In the genomic region with DNA sequence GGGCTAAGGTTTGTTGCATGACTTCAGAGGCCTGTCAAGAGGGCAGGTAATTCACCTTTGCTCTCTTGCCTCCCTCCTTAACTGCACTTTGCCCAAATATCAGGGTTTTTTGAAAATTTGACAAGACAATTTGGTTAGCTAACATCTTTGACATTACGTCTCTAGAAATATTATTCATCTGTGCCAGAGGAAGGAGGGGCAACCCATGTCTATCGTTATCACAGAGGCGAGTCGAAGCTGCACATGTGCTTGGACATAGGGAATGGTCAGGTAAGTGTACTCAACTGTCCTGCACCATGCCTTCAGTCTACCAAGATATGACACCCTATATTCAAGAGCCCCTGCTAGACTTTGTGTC, we compare ENCODE assay signal across 11 cellular contexts. TPM values are rescaled to one million over a fixed set of nuclear protein-coding genes. Genes with fewer than 3 reads are reported as not detected.
DNase-seq lines count a peak whose midpoint lies in the region; ATAC-seq and TF ChIP-seq lines count a peak whose summit lies in the region.
"Had no signal": no experiment of that assay in that cellular context is flagged by ENCODE, and none has a peak within 500 bp of the region (broad histone marks: within the 10 kb centered on the region; RNA-seq: fewer than 3 reads in every experiment).

No MANE protein-coding gene starts in this region.

- CTCF ChIA-PET in MCF 10A (lab: Yijun Ruan, JAX) = interaction anchor here (0.6 to 9.0 kb wide), 23 partner anchors 9 to 719 kb away, joined by 3 to 155 read pairs (median 5); no protein-coding TSS in a partner anchor

- H3K27me3 Mint-ChIP-seq in HFFc6 (ENCODE audit: insufficient read depth) (no peaks in the 10 kb centered on the region), MCF 10A (ENCODE audit: insufficient read depth, unreplicated experiment) (no peaks in the 10 kb centered on the region), naive B cell (peaks cover 0 to 4% (median 0%) of the 10 kb centered on the region in 3 donors), progenitor cell of endocrine pancreas (peaks cover 9% of the 10 kb centered on the region)

- H3K4me3 Mint-ChIP-seq in HFFc6 = peak overlapping the region; percentile 68
- H3K4me3 Mint-ChIP-seq in MCF 10A (ENCODE audit: unreplicated experiment) = peak overlapping the region; percentile 33
- peak overlapping the region; percentile 60 to 91 (median 84) for H3K4me3 Mint-ChIP-seq in naive B cell
- no peak overlapping the region for H3K4me3 Mint-ChIP-seq in progenitor cell of endocrine pancreas (ENCODE audit: low read depth)

- POLR2A ChIA-PET in MCF 10A (lab: Yijun Ruan, JAX) = interaction anchor here (0.5 to 2.1 kb wide), 4 partner anchors 15 to 48 kb away, joined by 3 to 12 read pairs (median 4); no protein-coding TSS in a partner anchor

- H3K27ac Mint-ChIP-seq in HFFc6 (peak overlapping the region; percentile 78; the same call in 1 of the 2 replicates), MCF 10A (ENCODE audit: low read depth, unreplicated experiment) (peak overlapping the region; percentile 69), naive B cell (peak overlapping the region in 3 of 6 donors; percentile 74 to 82 (median 79)), progenitor cell of endocrine pancreas (no peak overlapping the region)

- peaks cover 11% of the 10 kb centered on the region for H3K36me3 Mint-ChIP-seq in HFFc6 (ENCODE audit: low read depth)
- peaks cover 52% of the 10 kb centered on the region for H3K36me3 Mint-ChIP-seq in MCF 10A (ENCODE audit: insufficient read depth, unreplicated experiment)
- no peaks in the 10 kb centered on the region for H3K36me3 Mint-ChIP-seq in naive B cell
- peaks cover 10% of the 10 kb centered on the region for H3K36me3 Mint-ChIP-seq in progenitor cell of endocrine pancreas (ENCODE audit: insufficient read depth)

- H3K9me3 Mint-ChIP-seq in HFFc6 (no peaks in the 10 kb centered on the region), MCF 10A (ENCODE audit: unreplicated experiment) (no peaks in the 10 kb centered on the region), naive B cell (no peaks in the 10 kb centered on the region), progenitor cell of endocrine pancreas (ENCODE audit: low read depth) (no peaks in the 10 kb centered on the region)

- TF ChIP-seq CTCF in 22Rv1 (IDR thresholded peaks at IDR 0.05) = peak; percentile 41
- peak; percentile 16 for TF ChIP-seq CTCF in HFFc6 (IDR thresholded peaks at IDR 0.05)
- TF ChIP-seq CTCF in MCF 10A (IDR thresholded peaks at IDR 0.05; ENCODE audit: unreplicated experiment) = no peak
- TF ChIP-seq CTCF in progenitor cell of endocrine pancreas (IDR thresholded peaks at IDR 0.05; ENCODE audit: unreplicated experiment) = no peak

- H3K27ac ChIP-seq in 22Rv1 = no peak overlapping the region
- H3K27ac ChIP-seq: cardiac muscle cell had no signal

- intact Hi-C loops in MCF 10A (cut with micrococcal nuclease) = loop anchor here (1.0 to 5.0 kb wide), 3 partner anchors 45 to 232 kb away; partner anchors contain the start of genes RPL27A and TRIM66

- H3K4me1 Mint-ChIP-seq in HFFc6 (ENCODE audit: low read depth) (peaks cover 61% of the 10 kb centered on the region), MCF 10A (ENCODE audit: insufficient read depth, unreplicated experiment) (peaks cover 24% of the 10 kb centered on the region), naive B cell (peaks cover 27 to 37% (median 30%) of the 10 kb centered on the region in 3 donors), progenitor cell of endocrine pancreas (ENCODE audit: low read depth) (peaks cover 18% of the 10 kb centered on the region)

- DNase-seq in HFFc6 (no peak), MCF 10A (ENCODE audit: unreplicated experiment) (no peak), naive B cell (no peak), SHP77 (lab: John Stamatoyannopoulos, UW) (no peak), progenitor cell of endocrine pancreas (ENCODE audit: low spot score, unreplicated experiment) (no peak)
- DNase-seq: gastrocnemius medialis had no signal

- ATAC-seq in naive B cell (ENCODE audit: low read depth in 2 of 2) (no peak), GM18868 (IDR thresholded peaks at IDR 0.05; ENCODE audit: unreplicated experiment) (no peak), GM21528 (IDR thresholded peaks at IDR 0.05; ENCODE audit: low FRiP score, unreplicated experiment) (no peak)
- ATAC-seq: gastrocnemius medialis had no signal

- no TSS peak for BruUV-seq in MCF 10A (replicated peaks; lab: Mats Ljungman, UMichigan)

RNA-seq across cellular contexts. Expression of gene AKIP1, which starts 3.7 kb away (rescaled TPM):
- total RNA-seq in HFFc6 (2021; fragmentation: NEBNext Ultra II Directional; extraction: Animal tissue kit (Norgen Biotek cat#: 25700)) = 10 to 100 TPM; 39.9 to 47.3 (median 42.5) TPM
- 64.6 and 67.6 TPM in 2 replicates for total RNA-seq in MCF 10A (2022)
- polyA plus RNA-seq in naive B cell (ENCODE audit: low read depth in 6 of 6) = 10 to 100 TPM in 3 of 6 donors, 1 to 10 TPM in 3; 8.2 to 22.4 (median 10.1) TPM
- 15.7 and 16.5 TPM in 2 replicates for total RNA-seq in progenitor cell of endocrine pancreas

RNA-seq across cellular contexts. Expression of gene C11orf16, which starts 18.1 kb away (rescaled TPM):
- total RNA-seq in HFFc6 (2021; fragmentation: NEBNext Ultra II Directional; extraction: Animal tissue kit (Norgen Biotek cat#: 25700)) = not detected
- total RNA-seq in MCF 10A (2022) (not detected in 2 replicates), progenitor cell of endocrine pancreas (not detected in 2 replicates)
- not detected for polyA plus RNA-seq in naive B cell (ENCODE audit: low read depth in 6 of 6)
- total RNA-seq: cardiac muscle cell, gastrocnemius medialis, SK-MEL-5 had no signal
- polyA plus RNA-seq: cardiac muscle cell had no signal

RNA-seq across cellular contexts. Expression of gene ASCL3, which starts 28.2 kb away (rescaled TPM):
- total RNA-seq in HFFc6 (2021; fragmentation: NEBNext Ultra II Directional; extraction: Animal tissue kit (Norgen Biotek cat#: 25700)) = not detected
- total RNA-seq in MCF 10A (2022) (not detected in 2 replicates), progenitor cell of endocrine pancreas (not detected in 2 replicates)
- not detected for polyA plus RNA-seq in naive B cell (ENCODE audit: low read depth in 6 of 6)
- total RNA-seq: cardiac muscle cell, gastrocnemius medialis, SK-MEL-5 had no signal
- polyA plus RNA-seq: cardiac muscle cell had no signal

RNA-seq across cellular contexts. Expression of gene TMEM9B, which starts 49.6 kb away (rescaled TPM):
- 10 to 100 TPM; 50.0 to 66.0 (median 59.7) TPM for total RNA-seq in HFFc6 (2021; fragmentation: NEBNext Ultra II Directional; extraction: Animal tissue kit (Norgen Biotek cat#: 25700))
- total RNA-seq in MCF 10A (2022) (30.0 and 35.3 TPM in 2 replicates), progenitor cell of endocrine pancreas (20.4 and 21.2 TPM in 2 replicates)
- polyA plus RNA-seq in naive B cell (ENCODE audit: low read depth in 6 of 6) = 100 to 1,000 TPM; 110 to 188 (median 127) TPM

Comparison
In these comparisons a context has a peak if more than half of its experiments do, and no peak if none do; other contexts are left out.
1. CTCF ChIP-seq: peak in 22Rv1 (single experiment) and HFFc6 (single experiment); none in MCF 10A (single experiment) and progenitor cell of endocrine pancreas (single experiment).